ENCODE assay signal across 1 cellular context in genomic region chr1:234553241-234554156, GRCh38.
TF ChIP-seq lines count a peak whose summit lies in the region.

No MANE protein-coding gene starts in this region.

TF ChIP-seq in liver, 16 proteins besides CTCF, POLR2A, EP300 and RAD21 (continued from another document):
- TF ChIP-seq REST (IDR thresholded peaks at IDR 0.05): no peak
- no peak for TF ChIP-seq HNF4G (IDR thresholded peaks at IDR 0.05)
- peak in 1 of 2 donors; percentile 7 for TF ChIP-seq RXRA (IDR thresholded peaks at IDR 0.05)
- TF ChIP-seq ZBTB33 (IDR thresholded peaks at IDR 0.05): no peak
- no peak for TF ChIP-seq FOXA2 (IDR thresholded peaks at IDR 0.05)
- TF ChIP-seq MAX (IDR thresholded peaks at IDR 0.05): no peak
- no peak for TF ChIP-seq TAF1 (conservative IDR thresholded peaks at IDR 0.05)
- TF ChIP-seq GABPA (IDR thresholded peaks at IDR 0.05 in 1 of 2, conservative IDR thresholded peaks at IDR 0.05 in 1 of 2): no peak
- TF ChIP-seq JUND (IDR thresholded peaks at IDR 0.05): no peak
- TF ChIP-seq EGR1 (IDR thresholded peaks at IDR 0.05; ENCODE audit: low read depth in 2 of 2): no peak
- TF ChIP-seq HNF4A (conservative IDR thresholded peaks at IDR 0.05): no peak
- TF ChIP-seq FOXA1 (IDR thresholded peaks at IDR 0.05): no peak
- no peak for TF ChIP-seq SP1 (IDR thresholded peaks at IDR 0.05)
- no peak for TF ChIP-seq YY1 (IDR thresholded peaks at IDR 0.05)
- peak; percentile 92 for TF ChIP-seq NR2F2 (IDR thresholded peaks at IDR 0.05)
